Comparison of ENCODE assay signal across 10 cellular contexts in genomic region chr1:17586172-17586963, GRCh38. TPM values are rescaled to one million over a fixed set of nuclear protein-coding genes. Genes with fewer than 3 reads are reported as not detected.
DNase-seq lines count a peak whose midpoint lies in the region; ATAC-seq and TF ChIP-seq lines count a peak whose summit lies in the region.
"Had no signal": no experiment of that assay in that cellular context is flagged by ENCODE, and none has a peak within 500 bp of the region (broad histone marks: within the 10 kb centered on the region; RNA-seq: fewer than 3 reads in every experiment).

No MANE protein-coding gene starts in this region.

- H2AFZ ChIP-seq in Karpas-422 (ENCODE audit: low read length) = no peak overlapping the region

- H3K36me3 Mint-ChIP-seq in stimulated activated effector memory CD8-positive, alpha-beta T cell treated with anti-CD3 and anti-CD28 coated beads, Interleukin-12 subunit alpha, Interleukin-12 subunit beta, amount 100 ng/mL, for 72 hours = no peaks in the 10 kb centered on the region
- H3K36me3 Mint-ChIP-seq: CD4-positive, CD25-positive, alpha-beta regulatory T cell had no signal

- H3K4me1 ChIP-seq in heart right ventricle (peaks cover 18 to 57% (median 39%) of the 10 kb centered on the region in 9 donors), body of pancreas (peaks cover 85% of the 10 kb centered on the region), uterus (peaks cover 0 to 9% of the 10 kb centered on the region in 2 donors), Karpas-422 (ENCODE audit: low read length) (no peaks in the 10 kb centered on the region)

- no peak overlapping the region for H3K9ac ChIP-seq in Karpas-422 (ENCODE audit: low read length)

- H3K79me2 ChIP-seq in Karpas-422 (ENCODE audit: low read length) = no peaks in the 10 kb centered on the region

- TF ChIP-seq CTCF in heart right ventricle (IDR thresholded peaks at IDR 0.05) (no peak), body of pancreas (IDR thresholded peaks at IDR 0.05) (no peak), uterus (IDR thresholded peaks at IDR 0.05) (no peak)

- H3K9me2 ChIP-seq in Karpas-422 (replicated peaks; ENCODE audit: insufficient read depth, low read length) = no peaks in the 10 kb centered on the region

- 77 to 81% methylated on average over 10 of the region's 10 CpGs for WGBS in heart right ventricle, 2 donors
- 75 to 76% methylated on average over 9 to 10 of the region's 10 CpGs for WGBS in body of pancreas, 2 donors

- H3K4me2 ChIP-seq in Karpas-422 (ENCODE audit: low read depth, low read length, poor library complexity, severe bottlenecking) = no peak overlapping the region

- H3K27ac Mint-ChIP-seq in stimulated activated effector memory CD8-positive, alpha-beta T cell treated with anti-CD3 and anti-CD28 coated beads, Interleukin-12 subunit alpha, Interleukin-12 subunit beta, amount 100 ng/mL, for 72 hours = no peak overlapping the region

- H3K27me3 ChIP-seq in heart right ventricle (no peaks in the 10 kb centered on the region), body of pancreas (no peaks in the 10 kb centered on the region), uterus (no peaks in the 10 kb centered on the region), Karpas-422 (ENCODE audit: low read length) (no peaks in the 10 kb centered on the region)

- H3K4me3 Mint-ChIP-seq in stimulated activated effector memory CD8-positive, alpha-beta T cell treated with anti-CD3 and anti-CD28 coated beads, Interleukin-12 subunit alpha, Interleukin-12 subunit beta, amount 100 ng/mL, for 72 hours = no peak overlapping the region
- H3K4me3 Mint-ChIP-seq: CD4-positive, CD25-positive, alpha-beta regulatory T cell had no signal

- H3K9me3 Mint-ChIP-seq in stimulated activated effector memory CD8-positive, alpha-beta T cell treated with anti-CD3 and anti-CD28 coated beads, Interleukin-12 subunit alpha, Interleukin-12 subunit beta, amount 100 ng/mL, for 72 hours = no peaks in the 10 kb centered on the region

- no peak for TF ChIP-seq POLR2A in body of pancreas (IDR thresholded peaks at IDR 0.05)
- TF ChIP-seq POLR2A in uterus (IDR thresholded peaks at IDR 0.05) = no peak

- H3K27ac ChIP-seq in heart right ventricle (peak overlapping the region in 6 of 10 donors; percentile 1 to 88 (median 83)), body of pancreas (peak overlapping the region; percentile 75 to 90 (median 85)), uterus (peak overlapping the region; percentile 60 to 65), Karpas-422 (ENCODE audit: low read length) (no peak overlapping the region)

- no peaks in the 10 kb centered on the region for H3K4me1 Mint-ChIP-seq in stimulated activated effector memory CD8-positive, alpha-beta T cell treated with anti-CD3 and anti-CD28 coated beads, Interleukin-12 subunit alpha, Interleukin-12 subunit beta, amount 100 ng/mL, for 72 hours

- H3K9me3 ChIP-seq in heart right ventricle (no peaks in the 10 kb centered on the region), body of pancreas (no peaks in the 10 kb centered on the region), uterus (no peaks in the 10 kb centered on the region), Karpas-422 (ENCODE audit: low read length) (no peaks in the 10 kb centered on the region)

- ATAC-seq in heart right ventricle (peak in 2 of 8 donors; percentile 20 to 31), Right ventricle myocardium inferior (no peak), body of pancreas (no peak), left lobe of liver (peak; percentile 34)
- no peak for ATAC-seq in stimulated activated effector memory CD8-positive, alpha-beta T cell treated with anti-CD3 and anti-CD28 coated beads, Interleukin-12 subunit alpha, Interleukin-12 subunit beta, amount 100 ng/mL, for 72 hours

- no peak overlapping the region for H3K4me3 ChIP-seq in heart right ventricle
- no peak overlapping the region for H3K4me3 ChIP-seq in body of pancreas
- no peak overlapping the region for H3K4me3 ChIP-seq in uterus
- H3K4me3 ChIP-seq in Karpas-422 (ENCODE audit: low read length) = no peak overlapping the region

- H4K20me1 ChIP-seq in Karpas-422 (ENCODE audit: insufficient read depth, low read depth, low read length) = no peaks in the 10 kb centered on the region

- H3K36me3 ChIP-seq in heart right ventricle (peaks cover 0 to 6% (median 0%) of the 10 kb centered on the region in 9 donors), body of pancreas (replicated peaks in 1 of 2; ENCODE audit: insufficient read depth in 1 of 2, low read depth in 2 of 2) (no peaks in the 10 kb centered on the region), uterus (no peaks in the 10 kb centered on the region), Karpas-422 (ENCODE audit: insufficient read depth, low read length) (no peaks in the 10 kb centered on the region)

- intact Hi-C loops in heart right ventricle (cut with DNase I) (loop anchor here in 2 of 10 donors (5.0 kb wide), 2 partner anchors 49 to 54 kb away; partner anchors contain the start of gene ARHGEF10L (in 1 of the 2)), Right ventricle myocardium inferior (cut with DNase I) (loop anchor here (2.0 kb wide), 1 partner anchor 16 kb away; no protein-coding TSS in a partner anchor), body of pancreas (cut with DNase I) (no loop called here), uterus (cut with DNase I; ENCODE audit: low total_unique reads) (no loop called here)

- DNase-seq in heart right ventricle (no peak), Right ventricle myocardium inferior (ENCODE audit: missing footprints) (no peak), body of pancreas (peak in 1 of 4 donors; percentile 43), left lobe of liver (ENCODE audit: low spot score) (peak; percentile 80), uterus (no peak), Karpas-422 (no peak)
- DNase-seq in stimulated activated effector memory CD8-positive, alpha-beta T cell treated with anti-CD3 and anti-CD28 coated beads, Interleukin-12 subunit alpha, Interleukin-12 subunit beta, amount 100 ng/mL, for 72 hours (ENCODE audit: low spot score in 2 of 2) = no peak
- no peak for DNase-seq in activated effector memory CD4-positive, alpha-beta T cell treated with Interleukin-2 at 50 U/mL for 16 hours
- DNase-seq: CD4-positive, CD25-positive, alpha-beta regulatory T cell; NCI-H446 had no signal

RNA-seq across cellular contexts. Expression of gene ARHGEF10L, which starts 46.9 kb away (rescaled TPM):
- 10 to 100 TPM; 45.4 to 65.0 (median 49.4) TPM for total RNA-seq in heart right ventricle
- 10 to 100 TPM; 52.8 to 68.4 TPM for polyA plus RNA-seq in heart right ventricle
- total RNA-seq in Right ventricle myocardium inferior = 59.9 TPM
- 10 to 100 TPM; 81.4 to 93.1 TPM for total RNA-seq in body of pancreas
- total RNA-seq in left lobe of liver = 126 TPM
- total RNA-seq in uterus = 10 to 100 TPM in 3 of 4 donors, 1 to 10 TPM in 1; 5.6 to 61.9 (median 19.1) TPM
- not detected in 2 replicates for total RNA-seq in Karpas-422 (2014; rRNA removed; shearing (Covaris generic); ENCODE audit: low replicate concordance)
- total RNA-seq: CD4-positive, CD25-positive, alpha-beta regulatory T cell had no signal
- polyA plus RNA-seq: CD4-positive, CD25-positive, alpha-beta regulatory T cell had no signal
